In genomic region chr6:165488624-165489295, GRCh38 we compare ENCODE assay signal across 20 cellular contexts.
"Had no signal": no experiment of that assay in that cellular context is flagged by ENCODE, and none has a peak within 500 bp of the region (broad histone marks: within the 10 kb centered on the region; RNA-seq: fewer than 3 reads in every experiment).

No MANE protein-coding gene starts in this region.

- H3K4me2 ChIP-seq: neural progenitor cell had no signal

- DNase-seq: activated CD4-positive, alpha-beta T cell treated with anti-CD3 and anti-CD28 coated beads, Interleukin-2, amount 10 ng/mL, durations not matched to agents 7 days and 5 days; activated CD8-positive, alpha-beta T cell treated with anti-CD3 and anti-CD28 coated beads, Interleukin-2, amount 10 ng/mL, durations not matched to agents 7 days and 5 days; activated naive CD4-positive, alpha-beta T cell; adrenal gland; head of caudate nucleus; left ventricle myocardium superior; mammary epithelial cell; naive thymus-derived CD8-positive, alpha-beta T cell; stimulated activated CD4-positive, alpha-beta T cell treated with anti-CD3 and anti-CD28 coated beads, Interleukin-4, amount 100 ng/mL, for 24 hours; stimulated activated naive CD4-positive, alpha-beta T cell treated with Interleukin-2 at 50 U/mL for 16 hours had no signal

- H3K27ac ChIP-seq: adrenal gland, coronary artery, gastroesophageal sphincter, neural progenitor cell, prostate gland, right atrium auricular region, thoracic aorta, vagina had no signal

- H3K9ac ChIP-seq: neural progenitor cell had no signal

- H3K9me3 ChIP-seq: adrenal gland, prostate gland, right atrium auricular region, thoracic aorta, vagina had no signal

- ATAC-seq: activated CD4-positive, CD25-positive, alpha-beta regulatory T cell treated with anti-CD3 and anti-CD28 coated beads, Interleukin-2, amount 50 U/mL, for 24 hours; activated CD8-positive, alpha-beta T cell treated with anti-CD3 and anti-CD28 coated beads, Interleukin-2, amount 10 ng/mL, durations not matched to agents 7 days and 5 days; gastroesophageal sphincter; naive thymus-derived CD8-positive, alpha-beta T cell had no signal

- H3K4me3 ChIP-seq: adrenal gland, coronary artery, gastroesophageal sphincter, neural progenitor cell, prostate gland, right atrium auricular region, thoracic aorta, vagina had no signal

- H3K27me3 ChIP-seq: adrenal gland, gastroesophageal sphincter, neural progenitor cell, right atrium auricular region, vagina had no signal

- FAIRE-seq: astrocyte, islet of Langerhans had no signal

- H3K4me1 ChIP-seq: adrenal gland, gastroesophageal sphincter, prostate gland, right atrium auricular region, vagina had no signal

- H2AFZ ChIP-seq: neural progenitor cell had no signal

- H3K36me3 ChIP-seq: adrenal gland, gastroesophageal sphincter, neural progenitor cell, prostate gland, right atrium auricular region, thoracic aorta, vagina had no signal
